ENCODE assay signal across 27 cellular contexts in genomic region chr18:30982285-30982992, GRCh38.
"Had no signal": no experiment of that assay in that cellular context is flagged by ENCODE, and none has a peak within 500 bp of the region (broad histone marks: within the 10 kb centered on the region; RNA-seq: fewer than 3 reads in every experiment).

No MANE protein-coding gene starts in this region.

- H3K36me3 Mint-ChIP-seq: naive B cell; natural killer cell; stimulated activated memory B cell treated with anti-CD40 and anti-IgM and Interleukin-4, amounts not matched to agents 10 μg/mL and 1 μg/mL and 100 μg/mL, for 72 hours had no signal

- DNase-seq: hippocampal formation; kidney glomerular epithelial cell; left cardiac atrium; left lung; lower lobe of right lung; mammary epithelial cell; mesenchymal stem cell; naive B cell; natural killer cell; nephron progenitor cell; pancreas; posterior cingulate gyrus; retina; spleen; stimulated activated CD4-positive, alpha-beta T cell treated with anti-CD3 and anti-CD28 coated beads, Interleukin-4, amount 100 ng/mL, for 4 hours; stimulated activated CD8-positive, alpha-beta memory T cell treated with anti-CD3 and anti-CD28 coated beads, Interleukin-4, amount 100 ng/mL, for 48 hours; stimulated activated naive CD4-positive, alpha-beta T cell treated with Interleukin-2 at 50 U/mL for 16 hours; stimulated activated naive CD8-positive, alpha-beta T cell treated with anti-CD3 and anti-CD28 coated beads, Interleukin-15, amount 100 ng/mL, for 72 hours; substantia nigra; upper lobe of left lung had no signal

- H3K4me3 Mint-ChIP-seq: naive B cell; natural killer cell; nephron progenitor cell; stimulated activated memory B cell treated with anti-CD40 and anti-IgM and Interleukin-4, amounts not matched to agents 10 μg/mL and 1 μg/mL and 100 μg/mL, for 72 hours; stimulated activated naive CD8-positive, alpha-beta T cell treated with anti-CD3 and anti-CD28 coated beads, Interleukin-15, amount 100 ng/mL, for 72 hours had no signal

- H3K4me1 ChIP-seq: left lung, lower lobe of right lung, pancreas, prostate gland, spleen, tibial nerve, upper lobe of left lung, vagina had no signal

- H3K9me3 Mint-ChIP-seq: nephron progenitor cell had no signal

- H3K4me3 ChIP-seq: left lung, lower lobe of right lung, pancreas, prostate gland, skin epidermis, spleen, tibial nerve, upper lobe of left lung, vagina had no signal

- H3K4me1 Mint-ChIP-seq: naive B cell; natural killer cell; nephron progenitor cell; stimulated activated memory B cell treated with anti-CD40 and anti-IgM and Interleukin-4, amounts not matched to agents 10 μg/mL and 1 μg/mL and 100 μg/mL, for 72 hours; stimulated activated naive CD8-positive, alpha-beta T cell treated with anti-CD3 and anti-CD28 coated beads, Interleukin-15, amount 100 ng/mL, for 72 hours had no signal

- H3K27me3 Mint-ChIP-seq: naive B cell; stimulated activated memory B cell treated with anti-CD40 and anti-IgM and Interleukin-4, amounts not matched to agents 10 μg/mL and 1 μg/mL and 100 μg/mL, for 72 hours; stimulated activated naive CD8-positive, alpha-beta T cell treated with anti-CD3 and anti-CD28 coated beads, Interleukin-15, amount 100 ng/mL, for 72 hours had no signal

- H3K9me3 ChIP-seq: left lung, lower lobe of right lung, pancreas, prostate gland, spleen, tibial nerve, upper lobe of left lung, vagina had no signal

- H3K27me3 ChIP-seq: left lung, pancreas, spleen, tibial nerve, upper lobe of left lung, vagina had no signal

- H3K27ac ChIP-seq: left lung, lower lobe of right lung, pancreas, prostate gland, skin epidermis, spleen, tibial nerve, upper lobe of left lung, vagina had no signal

- ATAC-seq: left cardiac atrium; left lung; lower lobe of right lung; natural killer cell; pancreas; right cardiac atrium; sciatic nerve; stimulated activated memory B cell treated with anti-CD40 and anti-IgM and Interleukin-4, amounts not matched to agents 10 μg/mL and 1 μg/mL and 100 μg/mL, for 72 hours; stimulated activated naive CD8-positive, alpha-beta T cell treated with anti-CD3 and anti-CD28 coated beads, Interleukin-15, amount 100 ng/mL, for 72 hours had no signal

- H3K27ac Mint-ChIP-seq: naive B cell; natural killer cell; nephron progenitor cell; stimulated activated memory B cell treated with anti-CD40 and anti-IgM and Interleukin-4, amounts not matched to agents 10 μg/mL and 1 μg/mL and 100 μg/mL, for 72 hours; stimulated activated naive CD8-positive, alpha-beta T cell treated with anti-CD3 and anti-CD28 coated beads, Interleukin-15, amount 100 ng/mL, for 72 hours had no signal

- H3K36me3 ChIP-seq: left lung, lower lobe of right lung, pancreas, prostate gland, spleen, tibial nerve, upper lobe of left lung, vagina had no signal

- FAIRE-seq: pancreas had no signal
